ENCODE assay signal across 1 cellular context in the genomic region with DNA sequence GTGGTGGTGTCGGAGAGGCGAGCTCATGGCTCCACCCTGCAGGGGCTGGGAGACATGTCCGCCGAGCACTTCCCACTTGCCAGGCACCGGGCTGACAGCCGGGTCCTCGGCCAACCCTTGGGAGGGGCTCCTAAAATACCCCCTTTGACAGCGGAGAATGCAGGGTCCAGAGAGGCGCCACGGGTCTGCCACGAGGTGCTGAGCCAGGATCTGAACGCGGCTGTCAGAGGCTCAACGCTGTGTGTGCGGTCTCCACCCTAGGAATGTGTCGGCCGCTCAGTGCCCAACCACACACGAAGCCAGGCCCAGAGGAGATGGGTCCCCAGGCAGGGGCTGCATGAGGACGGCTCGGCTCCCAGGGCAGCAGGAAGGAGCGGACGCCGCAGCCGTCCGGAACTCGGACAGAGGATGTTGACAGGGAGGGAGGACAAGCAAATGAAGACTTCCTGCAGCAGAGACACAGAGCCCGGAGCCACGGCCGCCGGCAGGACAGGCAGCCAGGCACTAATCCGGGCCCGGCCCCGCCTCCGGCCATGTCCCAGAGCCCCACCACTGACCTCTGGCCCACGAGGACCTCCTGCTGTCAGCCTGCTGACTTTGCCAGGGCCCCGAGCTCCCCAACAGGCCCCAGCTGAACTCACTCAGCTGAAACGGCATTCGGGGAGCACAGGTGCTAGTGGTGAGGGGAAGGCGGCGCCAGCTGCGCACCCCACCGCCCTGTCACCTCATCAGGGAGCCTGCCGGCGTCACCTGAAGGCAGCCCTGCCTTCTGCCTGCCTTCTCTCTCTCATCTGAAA.
A peak's percentile ranks its signal among the peaks of the same experiment; 100 is the strongest.
TF ChIP-seq lines count a peak whose summit lies in the region.

No MANE protein-coding gene starts in this region.

TF ChIP-seq in K562, 482 proteins besides CTCF, POLR2A, EP300 and RAD21:
- TF ChIP-seq GABPA (tag; conservative IDR thresholded peaks at IDR 0.05; ENCODE audit: low read depth) (peak; percentile 45; the same call in 1 of the 2 replicates), ZNF263 (CRISPR knock-in tag; IDR thresholded peaks at IDR 0.05; ENCODE audit: borderline replicate concordance) (0 out of 2 replicates have a peak, but pooled peaks have one; percentile 38)
- TF ChIP-seq, protein P1, sequence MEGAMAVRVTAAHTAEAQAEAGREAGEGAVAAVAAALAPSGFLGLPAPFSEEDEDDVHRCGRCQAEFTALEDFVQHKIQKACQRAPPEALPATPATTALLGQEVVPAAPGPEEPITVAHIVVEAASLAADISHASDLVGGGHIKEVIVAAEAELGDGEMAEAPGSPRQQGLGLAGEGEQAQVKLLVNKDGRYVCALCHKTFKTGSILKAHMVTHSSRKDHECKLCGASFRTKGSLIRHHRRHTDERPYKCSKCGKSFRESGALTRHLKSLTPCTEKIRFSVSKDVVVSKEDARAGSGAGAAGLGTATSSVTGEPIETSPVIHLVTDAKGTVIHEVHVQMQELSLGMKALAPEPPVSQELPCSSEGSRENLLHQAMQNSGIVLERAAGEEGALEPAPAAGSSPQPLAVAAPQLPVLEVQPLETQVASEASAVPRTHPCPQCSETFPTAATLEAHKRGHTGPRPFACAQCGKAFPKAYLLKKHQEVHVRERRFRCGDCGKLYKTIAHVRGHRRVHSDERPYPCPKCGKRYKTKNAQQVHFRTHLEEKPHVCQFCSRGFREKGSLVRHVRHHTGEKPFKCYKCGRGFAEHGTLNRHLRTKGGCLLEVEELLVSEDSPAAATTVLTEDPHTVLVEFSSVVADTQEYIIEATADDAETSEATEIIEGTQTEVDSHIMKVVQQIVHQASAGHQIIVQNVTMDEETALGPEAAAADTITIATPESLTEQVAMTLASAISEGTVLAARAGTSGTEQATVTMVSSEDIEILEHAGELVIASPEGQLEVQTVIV (CRISPR knock-in tag; IDR thresholded peaks at IDR 0.05; ENCODE audit: borderline replicate concordance) = no peak
